25 cellular contexts compared by ENCODE assay signal in genomic region chr12:59645242-59645641, GRCh38.
"Had no signal": no experiment of that assay in that cellular context is flagged by ENCODE, and none has a peak within 500 bp of the region (broad histone marks: within the 10 kb centered on the region; RNA-seq: fewer than 3 reads in every experiment).

No MANE protein-coding gene starts in this region.

- H3K4me1 Mint-ChIP-seq: neural progenitor cell had no signal

- H3K9me3 Mint-ChIP-seq: nephron had no signal

- H2AFZ ChIP-seq: hepatocyte, neural progenitor cell, parathyroid adenoma had no signal

- H3K36me3 Mint-ChIP-seq: neural progenitor cell had no signal

- H3K4me1 ChIP-seq: gastrocnemius medialis, neural progenitor cell, parathyroid adenoma, suprapubic skin, transverse colon had no signal

- ATAC-seq: esophagus mucosa; gastrocnemius medialis; heart left ventricle; left lobe of liver; sciatic nerve; stimulated activated naive CD8-positive, alpha-beta T cell treated with anti-CD3 and anti-CD28 coated beads, Interleukin-15, amount 100 ng/mL, for 72 hours had no signal

- H3K9ac ChIP-seq: neural progenitor cell, parathyroid adenoma had no signal

- H3K79me2 ChIP-seq: hepatocyte, parathyroid adenoma had no signal

- H3K27ac Mint-ChIP-seq: memory B cell; nephron; neural progenitor cell; progenitor cell of endocrine pancreas; stimulated activated naive CD8-positive, alpha-beta T cell treated with anti-CD3 and anti-CD28 coated beads, Interleukin-15, amount 100 ng/mL, for 72 hours had no signal

- H3K4me2 ChIP-seq: hepatocyte, neural progenitor cell, smooth muscle cell had no signal

- H3K9me3 ChIP-seq: gastrocnemius medialis, right atrium auricular region, suprapubic skin, transverse colon had no signal

- H3K27me3 ChIP-seq: dorsolateral prefrontal cortex, gastrocnemius medialis, heart left ventricle, hepatocyte, neural progenitor cell, right atrium auricular region, suprapubic skin, transverse colon had no signal

- H3K27ac ChIP-seq: dorsolateral prefrontal cortex, epithelial cell of prostate, gastrocnemius medialis, heart left ventricle, hepatocyte, neural progenitor cell, parathyroid adenoma, right atrium auricular region, suprapubic skin, transverse colon had no signal

- DNase-seq: dorsolateral prefrontal cortex; effector CD4-positive, alpha-beta T cell; gastrocnemius medialis; heart left ventricle; kidney; stimulated activated CD4-positive, alpha-beta T cell treated with anti-CD3 and anti-CD28 coated beads, Interleukin-12 subunit alpha, Interleukin-12 subunit beta, amount 100 ng/mL, for 4 hours; stimulated activated CD4-positive, alpha-beta T cell treated with anti-CD3 and anti-CD28 coated beads, Interleukin-1b, Interleukin-23, amount 100 ng/mL, for 48 hours; stimulated activated CD4-positive, alpha-beta T cell treated with anti-CD3 and anti-CD28 coated beads, Interleukin-4, amount 100 ng/mL, for 1 hour; stimulated activated CD8-positive, alpha-beta memory T cell treated with anti-CD3 and anti-CD28 coated beads, Interleukin-4, amount 100 ng/mL, for 48 hours; stimulated activated naive CD4-positive, alpha-beta T cell; stimulated activated naive CD8-positive, alpha-beta T cell treated with anti-CD3 and anti-CD28 coated beads, Interleukin-15, amount 100 ng/mL, for 72 hours; transverse colon had no signal

- H3K27me3 Mint-ChIP-seq: memory B cell; progenitor cell of endocrine pancreas; stimulated activated naive CD8-positive, alpha-beta T cell treated with anti-CD3 and anti-CD28 coated beads, Interleukin-15, amount 100 ng/mL, for 72 hours had no signal

- H3K4me3 Mint-ChIP-seq: memory B cell; nephron; neural progenitor cell; stimulated activated naive CD8-positive, alpha-beta T cell treated with anti-CD3 and anti-CD28 coated beads, Interleukin-15, amount 100 ng/mL, for 72 hours had no signal
